Comparison of ENCODE assay signal across 3 cellular contexts in genomic region chr6:159661976-159662375, GRCh38.
TF ChIP-seq lines count a peak whose summit lies in the region.

No MANE protein-coding gene starts in this region.

TF ChIP-seq in WTC11, 78 proteins besides CTCF, POLR2A, EP300 and RAD21:
- TF ChIP-seq NFYB (CRISPR knock-in tag; conservative IDR thresholded peaks at IDR 0.05; ENCODE audit: low read depth) = peak; percentile 34; the same call in 1 of the 2 replicates
TF ChIP-seq in WTC11: peak in this region for 1; not testable (repeated sequence) for 77.

TF ChIP-seq in K562, 482 proteins besides CTCF, POLR2A, EP300 and RAD21:
- 0 out of 2 replicates have a peak, but pooled peaks have one; percentile 34 for TF ChIP-seq CC2D1A (IDR thresholded peaks at IDR 0.05)
- peak; percentile 62 for TF ChIP-seq ASH1L (IDR thresholded peaks at IDR 0.05; ENCODE audit: borderline replicate concordance, low read depth, partially characterized antibody)
- TF ChIP-seq ZNF316 (IDR thresholded peaks at IDR 0.05) = peak; percentile 57
- peak; percentile 59 for TF ChIP-seq RBM25 (IDR thresholded peaks at IDR 0.05; ENCODE audit: low read depth, low read length, severe bottlenecking)
- TF ChIP-seq NFYB (IDR thresholded peaks at IDR 0.05; ENCODE audit: extremely low read depth, insufficient read length) = peak; percentile 86
- TF ChIP-seq MBD2 (IDR thresholded peaks at IDR 0.05; ENCODE audit: borderline replicate concordance, low read depth) = peak; percentile 16; the same call in 1 of the 2 replicates

TF ChIP-seq in HepG2, 621 proteins besides CTCF, POLR2A, EP300 and RAD21:
- 0 out of 2 replicates have a peak, but pooled peaks have one; percentile 16 for TF ChIP-seq MAFF (IDR thresholded peaks at IDR 0.05; ENCODE audit: low read depth, low read length)
- peak; percentile 54 for TF ChIP-seq NFYB (CRISPR knock-in tag; IDR thresholded peaks at IDR 0.05)
